In the genomic region with DNA sequence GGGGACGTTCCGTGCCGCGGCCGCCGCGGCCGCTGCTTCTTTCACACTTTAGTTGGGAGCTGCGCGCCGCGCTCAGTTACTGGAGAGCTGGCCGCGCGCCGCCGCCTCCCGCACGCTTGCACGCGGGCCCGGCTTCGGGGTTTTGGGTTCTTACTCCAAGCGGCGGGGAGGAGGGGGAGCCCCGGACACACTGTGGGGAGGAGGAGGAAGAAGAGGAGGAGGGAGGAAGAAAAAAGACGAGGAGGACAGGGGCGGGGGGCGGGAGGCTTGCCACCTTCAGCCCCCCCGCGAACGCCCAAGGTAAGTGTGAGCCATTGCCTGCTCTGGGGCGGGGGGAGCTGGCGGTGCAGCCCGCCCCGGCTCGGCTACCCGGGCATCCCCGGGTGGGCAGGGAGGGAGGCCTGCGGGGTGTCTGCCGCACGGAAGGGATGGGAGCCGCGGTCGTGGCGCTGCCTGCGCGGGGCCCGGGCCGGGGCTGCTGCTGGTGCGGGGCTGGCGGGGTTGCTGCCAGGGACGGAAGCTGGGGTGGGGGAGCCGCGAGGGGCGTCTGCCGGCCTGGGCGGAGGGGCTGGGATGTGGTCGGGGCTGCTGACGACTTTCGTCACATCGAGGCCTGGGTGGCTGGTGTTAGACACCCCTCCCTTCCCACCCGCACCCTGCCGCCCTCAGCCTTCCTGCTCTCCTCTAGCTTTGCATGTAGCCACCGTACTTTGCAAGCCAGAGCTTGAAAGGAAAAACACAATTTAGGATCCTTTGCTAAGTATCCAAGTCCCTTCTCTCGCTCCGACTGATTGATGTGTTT, we compare ENCODE assay signal across 8 cellular contexts. TPM values are rescaled to one million over a fixed set of nuclear protein-coding genes. Genes with fewer than 3 reads are reported as not detected.
DNase-seq lines count a peak whose midpoint lies in the region; ATAC-seq, FAIRE-seq and TF ChIP-seq lines count a peak whose summit lies in the region.

No MANE protein-coding gene starts in this region.

- H4K20me1 ChIP-seq in astrocyte (ENCODE audit: insufficient read depth, low read length): no peaks in the 10 kb centered on the region

- H3K4me3 Mint-ChIP-seq in HFFc6: peak overlapping the region; percentile 90
- H3K4me3 Mint-ChIP-seq in astrocyte (ENCODE audit: unreplicated experiment): peak overlapping the region; percentile 86

- H3K9me3 ChIP-seq in astrocyte (ENCODE audit: insufficient read depth, low read depth, low read length) (no peaks in the 10 kb centered on the region), small intestine (ENCODE audit: control insufficient read depth, low read depth) (no peaks in the 10 kb centered on the region)

- peaks cover 7% of the 10 kb centered on the region; the same call in 1 of the 2 replicates for H3K27me3 Mint-ChIP-seq in HFFc6 (ENCODE audit: insufficient read depth)
- H3K27me3 Mint-ChIP-seq in astrocyte (ENCODE audit: low read depth, unreplicated experiment): peaks cover 7% of the 10 kb centered on the region

- H3K9ac ChIP-seq in astrocyte (ENCODE audit: low read length): peak overlapping the region; percentile 77

- peak; percentile 23 for DNase-seq in DMS53 treated with DMSO at 0.1 percent for 48 hours (lab: John Stamatoyannopoulos, UW; ENCODE audit: unreplicated experiment)
- no peak for DNase-seq in HFFc6
- DNase-seq in RWPE1 (ENCODE audit: low spot score): no peak
- no peak for DNase-seq in astrocyte (ENCODE audit: low read depth)
- DNase-seq in small intestine: no peak

- peak overlapping the region; percentile 99 for H3K4me2 ChIP-seq in astrocyte (ENCODE audit: low read length)

- H3K4me3 ChIP-seq in astrocyte (ENCODE audit: insufficient read depth, low read depth, low read length): peak overlapping the region; percentile 76
- peak overlapping the region; percentile 78 for H3K4me3 ChIP-seq in iPS-11a (ENCODE audit: low read depth, low read length)
- peak overlapping the region; percentile 86 to 94 for H3K4me3 ChIP-seq in small intestine (ENCODE audit: low read depth in 1 of 2, low read length in 2 of 2)

- H3K4me1 ChIP-seq in astrocyte (ENCODE audit: insufficient read depth, low read length): peaks cover 10% of the 10 kb centered on the region
- H3K4me1 ChIP-seq in small intestine (ENCODE audit: control insufficient read depth in 2 of 2, insufficient read depth in 1 of 2, low read depth in 1 of 2, low read length in 1 of 2): peaks cover 2 to 7% of the 10 kb centered on the region in 2 donors

- no peak for ATAC-seq in GM21576 (IDR thresholded peaks at IDR 0.05; ENCODE audit: unreplicated experiment)
- no peak for ATAC-seq in GM21515 (IDR thresholded peaks at IDR 0.05; ENCODE audit: unreplicated experiment)

- FAIRE-seq in astrocyte (lab: Jason Lieb, UNC) (no peak), small intestine (lab: Jason Lieb, UNC) (no peak)

- peak overlapping the region; percentile 66 for H3K27ac Mint-ChIP-seq in HFFc6
- no peak overlapping the region for H3K27ac Mint-ChIP-seq in astrocyte (ENCODE audit: unreplicated experiment)

- POLR2A ChIA-PET in RWPE1 (lab: Yijun Ruan, JAX; ENCODE audit: low non-redundant PET): interaction anchor here (0.6 to 1.0 kb wide), 5 partner anchors 13 to 195 kb away, joined by 3 to 4 read pairs (median 3); no protein-coding TSS in a partner anchor

- H3K36me3 Mint-ChIP-seq in HFFc6 (ENCODE audit: low read depth): no peaks in the 10 kb centered on the region
- peaks cover 2% of the 10 kb centered on the region for H3K36me3 Mint-ChIP-seq in astrocyte (ENCODE audit: low read depth, unreplicated experiment)

- CTCF ChIA-PET in RWPE1 (lab: Yijun Ruan, JAX): interaction anchor here (0.5 to 0.7 kb wide), 3 partner anchors 34 to 279 kb away, joined by 3 read pairs; no protein-coding TSS in a partner anchor

- peak overlapping the region; percentile 84 for H2AFZ ChIP-seq in astrocyte (ENCODE audit: low read depth, low read length)

- H3K9me3 Mint-ChIP-seq in HFFc6 (no peaks in the 10 kb centered on the region), astrocyte (ENCODE audit: unreplicated experiment) (peaks cover 2% of the 10 kb centered on the region)

- H3K27ac ChIP-seq in RWPE1 (peak overlapping the region; percentile 93), astrocyte (ENCODE audit: low read depth, low read length) (peak overlapping the region; percentile 56), small intestine (ENCODE audit: low read depth in 1 of 2, low read length in 1 of 2) (peak overlapping the region; percentile 73 to 86)

- 0% methylated on average over 52 to 67 of the region's 67 CpGs for WGBS in small intestine, 3 donors

- H3K36me3 ChIP-seq in astrocyte (ENCODE audit: insufficient read depth, low read length) (no peaks in the 10 kb centered on the region), small intestine (ENCODE audit: control insufficient read depth in 2 of 2, insufficient read depth in 2 of 2, low read length in 2 of 2) (no peaks in the 10 kb centered on the region)

- H3K27me3 ChIP-seq in astrocyte (ENCODE audit: insufficient read depth, low read length) (peaks cover 5% of the 10 kb centered on the region), small intestine (ENCODE audit: control insufficient read depth in 2 of 2, insufficient read depth in 2 of 2, low read length in 2 of 2) (no peaks in the 10 kb centered on the region)

- peaks cover 4% of the 10 kb centered on the region for H3K79me2 ChIP-seq in astrocyte (ENCODE audit: insufficient read depth, low read length)

- H3K4me1 Mint-ChIP-seq in HFFc6 (ENCODE audit: low read depth) (peaks cover 33% of the 10 kb centered on the region), astrocyte (ENCODE audit: low read depth, unreplicated experiment) (peaks cover 21% of the 10 kb centered on the region)

- no peak for TF ChIP-seq CTCF in HFFc6 (IDR thresholded peaks at IDR 0.05)
- no peak for TF ChIP-seq CTCF in RWPE1 (conservative IDR thresholded peaks at IDR 0.05; ENCODE audit: low read depth)
- TF ChIP-seq CTCF in astrocyte (IDR thresholded peaks at IDR 0.05; ENCODE audit: insufficient read depth, low read depth, low read length): no peak

RNA-seq across cellular contexts. Expression of a gene that starts 0.4 kb away (rescaled TPM):
- total RNA-seq in HFFc6 (2021; fragmentation: NEBNext Ultra II Directional; extraction: Animal tissue kit (Norgen Biotek cat#: 25700)): 10 to 100 TPM in 1 of 6 experiments, 1 to 10 TPM in 5; 4.0 to 10.2 (median 8.5) TPM
- total RNA-seq in astrocyte: 11.1 and 15.1 TPM in 2 replicates
- 10 to 100 TPM; 36.5 to 60.6 (median 57.3) TPM for polyA plus RNA-seq in small intestine
